In the genomic region with DNA sequence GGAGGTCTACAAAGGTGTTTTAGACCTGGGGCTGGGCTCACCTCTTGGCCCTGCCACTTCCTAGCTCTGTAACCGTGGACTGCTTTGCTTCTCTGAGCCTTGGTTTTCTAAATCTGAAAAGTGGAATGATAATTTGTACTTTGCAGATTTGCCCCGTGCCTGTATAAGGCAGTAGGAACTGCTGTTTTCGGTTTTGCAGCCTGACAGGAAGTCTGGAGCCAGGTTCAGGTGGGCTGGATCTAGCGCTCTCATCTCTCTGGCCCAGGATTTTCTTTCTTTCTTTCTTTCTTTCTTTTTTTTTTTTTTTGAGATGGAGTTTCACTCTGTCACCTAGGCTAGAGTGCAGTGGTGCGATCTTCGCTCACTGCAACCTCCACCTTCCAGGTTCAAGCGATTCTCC, we compare ENCODE assay signal across 26 cellular contexts. TPM values are rescaled to one million over a fixed set of nuclear protein-coding genes. Genes with fewer than 3 reads are reported as not detected.
A peak's percentile ranks its signal among the peaks of the same experiment; 100 is the strongest.
DNase-seq lines count a peak whose midpoint lies in the region; ATAC-seq and TF ChIP-seq lines count a peak whose summit lies in the region.
"Had no signal": no experiment of that assay in that cellular context is flagged by ENCODE, and none has a peak within 500 bp of the region (broad histone marks: within the 10 kb centered on the region; RNA-seq: fewer than 3 reads in every experiment).

No MANE protein-coding gene starts in this region.

- WGBS in right cardiac atrium: 94% methylated on average over 7 of the region's 7 CpGs

- no peak for TF ChIP-seq CTCF in right atrium auricular region (IDR thresholded peaks at IDR 0.05)

- H3K4me1 Mint-ChIP-seq in T-helper 2 cell treated with Interferon-gamma antibody and Interleukin-4, amounts not matched to agents 5 μg/mL and 100 μg/mL, for 36 hours (ENCODE audit: low read depth): peaks cover 57% of the 10 kb centered on the region
- peaks cover 68% of the 10 kb centered on the region for H3K4me1 Mint-ChIP-seq in activated naive CD8-positive, alpha-beta T cell treated with anti-CD3 and anti-CD28 coated beads, Interleukin-2, amount 50 U/mL, for 24 hours
- H3K4me1 Mint-ChIP-seq in stimulated activated naive CD8-positive, alpha-beta T cell treated with anti-CD3 and anti-CD28 coated beads, Interleukin-15, amount 100 ng/mL, for 72 hours: peaks cover 75% of the 10 kb centered on the region

- POLR2A ChIA-PET in HEK293T (lab: Yijun Ruan, JAX): interaction anchor here (1.1 kb wide), 1 partner anchor 78 kb away, joined by 3 read pairs; the partner anchor contains the start of gene IFNAR1

- CTCF ChIA-PET in HEK293T (lab: Yijun Ruan, JAX): no interaction called here

- DNase-seq in T-helper 2 cell treated with Interferon-gamma antibody and Interleukin-4, amounts not matched to agents 5 μg/mL and 100 μg/mL, for 36 hours (ENCODE audit: low spot score): no peak
- DNase-seq in T-helper 2 cell: no peak
- DNase-seq in right cardiac atrium: no peak
- DNase-seq in right atrium auricular region (ENCODE audit: low spot score): no peak
- DNase-seq in activated naive CD8-positive, alpha-beta T cell treated with anti-CD3 and anti-CD28 coated beads, Interleukin-2, amount 50 U/mL, for 24 hours: no peak
- DNase-seq in stimulated activated naive CD8-positive, alpha-beta T cell treated with anti-CD3 and anti-CD28 coated beads, Interleukin-15, amount 100 ng/mL, for 72 hours: no peak
- DNase-seq in NCI-H524 treated with DMSO at 0.1 percent for 48 hours (lab: John Stamatoyannopoulos, UW): no peak
- DNase-seq in HEK293T (ENCODE audit: extremely low spot score): no peak
- DNase-seq: 8988T, activated gamma-delta T cell, aorta, Caco-2, caudate nucleus, DMS79 treated with DMSO at 0.1 percent for 48 hours, glutamatergic neuron, HFFc6, mammary epithelial cell, MM.1S, NCI-H1417, NCI-H2081, NCI-H446, nucleus accumbens, psoas muscle had no signal

- intact Hi-C loops in right cardiac atrium (cut with DNase I): loop anchor here in 1 of 4 donors (10.0 kb wide), 1 partner anchor 88 kb away; no protein-coding TSS in a partner anchor

- H3K9me3 Mint-ChIP-seq in T-helper 2 cell treated with Interferon-gamma antibody and Interleukin-4, amounts not matched to agents 5 μg/mL and 100 μg/mL, for 36 hours: no peaks in the 10 kb centered on the region
- H3K9me3 Mint-ChIP-seq in activated naive CD8-positive, alpha-beta T cell treated with anti-CD3 and anti-CD28 coated beads, Interleukin-2, amount 50 U/mL, for 24 hours: no peaks in the 10 kb centered on the region
- H3K9me3 Mint-ChIP-seq in stimulated activated naive CD8-positive, alpha-beta T cell treated with anti-CD3 and anti-CD28 coated beads, Interleukin-15, amount 100 ng/mL, for 72 hours: no peaks in the 10 kb centered on the region
- H3K9me3 Mint-ChIP-seq: HFFc6 had no signal

- H3K36me3 ChIP-seq in right atrium auricular region: peaks cover 62% of the 10 kb centered on the region

- no peak for ATAC-seq in right cardiac atrium
- ATAC-seq in activated naive CD8-positive, alpha-beta T cell treated with anti-CD3 and anti-CD28 coated beads, Interleukin-2, amount 50 U/mL, for 24 hours: no peak
- ATAC-seq in stimulated activated naive CD8-positive, alpha-beta T cell treated with anti-CD3 and anti-CD28 coated beads, Interleukin-15, amount 100 ng/mL, for 72 hours: no peak
- ATAC-seq: activated CD4-positive, CD25-positive, alpha-beta regulatory T cell treated with anti-CD3 and anti-CD28 coated beads, Interleukin-2, amount 50 U/mL, for 24 hours; K562; psoas muscle had no signal

- H3K27me3 ChIP-seq in right cardiac atrium (ENCODE audit: control insufficient read depth, insufficient read depth) (no peaks in the 10 kb centered on the region), right atrium auricular region (no peaks in the 10 kb centered on the region)
- H3K27me3 ChIP-seq: suprapubic skin had no signal

- H3K27me3 Mint-ChIP-seq in T-helper 2 cell treated with Interferon-gamma antibody and Interleukin-4, amounts not matched to agents 5 μg/mL and 100 μg/mL, for 36 hours (ENCODE audit: low read depth): no peaks in the 10 kb centered on the region
- no peaks in the 10 kb centered on the region for H3K27me3 Mint-ChIP-seq in activated naive CD8-positive, alpha-beta T cell treated with anti-CD3 and anti-CD28 coated beads, Interleukin-2, amount 50 U/mL, for 24 hours
- H3K27me3 Mint-ChIP-seq in stimulated activated naive CD8-positive, alpha-beta T cell treated with anti-CD3 and anti-CD28 coated beads, Interleukin-15, amount 100 ng/mL, for 72 hours: no peaks in the 10 kb centered on the region

- H3K4me1 ChIP-seq in right cardiac atrium (ENCODE audit: control insufficient read depth, insufficient read depth, low read length) (peaks cover 4% of the 10 kb centered on the region), right atrium auricular region (peaks cover 0 to 12% of the 10 kb centered on the region in 2 donors)
- H3K4me1 ChIP-seq: Caco-2 had no signal

- peak overlapping the region; percentile 81 for H3K27ac Mint-ChIP-seq in T-helper 2 cell treated with Interferon-gamma antibody and Interleukin-4, amounts not matched to agents 5 μg/mL and 100 μg/mL, for 36 hours
- peak overlapping the region; percentile 88 for H3K27ac Mint-ChIP-seq in activated naive CD8-positive, alpha-beta T cell treated with anti-CD3 and anti-CD28 coated beads, Interleukin-2, amount 50 U/mL, for 24 hours
- no peak overlapping the region for H3K27ac Mint-ChIP-seq in stimulated activated naive CD8-positive, alpha-beta T cell treated with anti-CD3 and anti-CD28 coated beads, Interleukin-15, amount 100 ng/mL, for 72 hours
- H3K27ac Mint-ChIP-seq: HFFc6 had no signal

- H3K27ac ChIP-seq in right cardiac atrium (ENCODE audit: low read length): peak overlapping the region; percentile 23
- no peak overlapping the region for H3K27ac ChIP-seq in right atrium auricular region
- H3K27ac ChIP-seq: psoas muscle, suprapubic skin had no signal

- H3K36me3 Mint-ChIP-seq in T-helper 2 cell treated with Interferon-gamma antibody and Interleukin-4, amounts not matched to agents 5 μg/mL and 100 μg/mL, for 36 hours (ENCODE audit: low read depth): peaks cover 89% of the 10 kb centered on the region
- H3K36me3 Mint-ChIP-seq in activated naive CD8-positive, alpha-beta T cell treated with anti-CD3 and anti-CD28 coated beads, Interleukin-2, amount 50 U/mL, for 24 hours (ENCODE audit: low read depth): peaks cover 87% of the 10 kb centered on the region

- H3K4me3 ChIP-seq in right cardiac atrium (ENCODE audit: low read length) (no peak overlapping the region), right atrium auricular region (no peak overlapping the region)
- H3K4me3 ChIP-seq: K562, psoas muscle, suprapubic skin had no signal

- peak overlapping the region; percentile 37 for H3K4me3 Mint-ChIP-seq in T-helper 2 cell treated with Interferon-gamma antibody and Interleukin-4, amounts not matched to agents 5 μg/mL and 100 μg/mL, for 36 hours
- H3K4me3 Mint-ChIP-seq in activated naive CD8-positive, alpha-beta T cell treated with anti-CD3 and anti-CD28 coated beads, Interleukin-2, amount 50 U/mL, for 24 hours: no peak overlapping the region
- H3K4me3 Mint-ChIP-seq in stimulated activated naive CD8-positive, alpha-beta T cell treated with anti-CD3 and anti-CD28 coated beads, Interleukin-15, amount 100 ng/mL, for 72 hours: peak overlapping the region; percentile 17 to 36
- H3K4me3 Mint-ChIP-seq: HFFc6 had no signal

- H3K9me3 ChIP-seq in right cardiac atrium (ENCODE audit: control insufficient read depth, low read length) (no peaks in the 10 kb centered on the region), right atrium auricular region (no peaks in the 10 kb centered on the region)
- H3K9me3 ChIP-seq: Caco-2, psoas muscle, suprapubic skin had no signal

TF ChIP-seq in HEK293T, 16 proteins besides CTCF, POLR2A, EP300 and RAD21:
- no peak for TF ChIP-seq BHLHE40 (IDR thresholded peaks at IDR 0.05; ENCODE audit: borderline replicate concordance)
- TF ChIP-seq LEF1 (IDR thresholded peaks at IDR 0.05; ENCODE audit: borderline replicate concordance): no peak
- no peak for TF ChIP-seq FOXK2 (IDR thresholded peaks at IDR 0.05)
- no peak for TF ChIP-seq SP1 (IDR thresholded peaks at IDR 0.05)
- TF ChIP-seq FOXA1 (IDR thresholded peaks at IDR 0.05): no peak
- no peak for TF ChIP-seq L3MBTL2 (conservative IDR thresholded peaks at IDR 0.05)
- TF ChIP-seq FOXM1 (IDR thresholded peaks at IDR 0.05; ENCODE audit: borderline replicate concordance): no peak
- TF ChIP-seq TARDBP (IDR thresholded peaks at IDR 0.05): no peak
- TF ChIP-seq ELF4 (IDR thresholded peaks at IDR 0.05): no peak
- TF ChIP-seq SUZ12 (IDR thresholded peaks at IDR 0.05): no peak
- TF ChIP-seq ZNF384 (IDR thresholded peaks at IDR 0.05): no peak
- TF ChIP-seq, protein P1, sequence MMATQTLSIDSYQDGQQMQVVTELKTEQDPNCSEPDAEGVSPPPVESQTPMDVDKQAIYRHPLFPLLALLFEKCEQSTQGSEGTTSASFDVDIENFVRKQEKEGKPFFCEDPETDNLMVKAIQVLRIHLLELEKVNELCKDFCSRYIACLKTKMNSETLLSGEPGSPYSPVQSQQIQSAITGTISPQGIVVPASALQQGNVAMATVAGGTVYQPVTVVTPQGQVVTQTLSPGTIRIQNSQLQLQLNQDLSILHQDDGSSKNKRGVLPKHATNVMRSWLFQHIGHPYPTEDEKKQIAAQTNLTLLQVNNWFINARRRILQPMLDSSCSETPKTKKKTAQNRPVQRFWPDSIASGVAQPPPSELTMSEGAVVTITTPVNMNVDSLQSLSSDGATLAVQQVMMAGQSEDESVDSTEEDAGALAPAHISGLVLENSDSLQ (IDR thresholded peaks at IDR 0.05): no peak
- TF ChIP-seq HDGF (IDR thresholded peaks at IDR 0.05; ENCODE audit: borderline replicate concordance): no peak
- no peak for TF ChIP-seq CTBP1 (IDR thresholded peaks at IDR 0.05; ENCODE audit: borderline replicate concordance)
TF ChIP-seq in HEK293T: peak in this region for 0.

RNA-seq across cellular contexts. Expression of gene IFNAR2, which starts 17.2 kb away (rescaled TPM):
- total RNA-seq in right cardiac atrium (10 to 100 TPM; 11.8 to 21.7 (median 16.8) TPM), right atrium auricular region (1 to 10 TPM; 5.4 to 5.8 TPM)
- polyA plus RNA-seq in right cardiac atrium: 12.7 TPM

RNA-seq across cellular contexts. Expression of gene IL10RB, which starts 19.2 kb away (rescaled TPM):
- total RNA-seq in right cardiac atrium (10 to 100 TPM in 3 of 4 donors, 1 to 10 TPM in 1; 9.8 to 11.9 (median 11.3) TPM), right atrium auricular region (10 to 100 TPM; 10.2 to 21.8 TPM)
- 11.6 TPM for polyA plus RNA-seq in right cardiac atrium

Comparison
In these comparisons a context has a peak if more than half of its experiments do, and no peak if none do; other contexts are left out.
1. H3K27ac Mint-ChIP-seq: peak in T-helper 2 cell treated with Interferon-gamma antibody and Interleukin-4, amounts not matched to agents 5 μg/mL and 100 μg/mL, for 36 hours (single experiment) and activated naive CD8-positive, alpha-beta T cell treated with anti-CD3 and anti-CD28 coated beads, Interleukin-2, amount 50 U/mL, for 24 hours (single experiment); none in stimulated activated naive CD8-positive, alpha-beta T cell treated with anti-CD3 and anti-CD28 coated beads, Interleukin-15, amount 100 ng/mL, for 72 hours (0 of 2).